ENCODE assay signal across 16 cellular contexts in the genomic region with DNA sequence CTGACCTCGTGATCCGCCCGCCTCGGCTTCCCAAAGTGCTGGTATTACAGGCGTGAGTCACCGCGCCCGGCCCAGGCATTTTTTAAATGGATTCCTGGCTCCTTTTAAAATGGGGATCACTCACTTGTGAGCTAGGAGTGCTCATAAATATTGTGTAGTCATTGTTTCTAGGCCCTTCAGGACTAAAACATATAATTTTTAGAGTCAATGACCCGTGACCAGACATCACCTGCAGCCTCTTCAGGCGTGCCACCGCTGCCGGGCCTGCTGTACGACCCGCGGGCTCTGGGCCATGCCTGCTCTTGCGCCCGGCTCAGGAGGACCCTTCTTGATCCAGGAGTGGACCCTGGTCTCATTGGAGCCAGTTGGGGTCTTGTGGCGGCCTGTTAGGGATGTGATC. TPM values are rescaled to one million over a fixed set of nuclear protein-coding genes. Genes with fewer than 3 reads are reported as not detected.
DNase-seq lines count a peak whose midpoint lies in the region; ATAC-seq lines count a peak whose summit lies in the region.
"Had no signal": no experiment of that assay in that cellular context is flagged by ENCODE, and none has a peak within 500 bp of the region (broad histone marks: within the 10 kb centered on the region; RNA-seq: fewer than 3 reads in every experiment).

No MANE protein-coding gene starts in this region.

- H3K27me3 ChIP-seq in SJCRH30, result no peaks in the 10 kb centered on the region
- H3K27me3 ChIP-seq: BE2C had no signal

- H3K9me3 ChIP-seq in SJCRH30 (replicated peaks), result no peaks in the 10 kb centered on the region
- H3K9me3 ChIP-seq: BE2C, MG63, SK-N-SH had no signal

- no peak overlapping the region for H3K4me3 ChIP-seq in SJCRH30
- H3K4me3 ChIP-seq: MG63 had no signal

- ATAC-seq in HG03108 (IDR thresholded peaks at IDR 0.05; ENCODE audit: unreplicated experiment), result no peak
- no peak for ATAC-seq in GM18907 (IDR thresholded peaks at IDR 0.05; ENCODE audit: unreplicated experiment)
- ATAC-seq: HepG2, PC-3 had no signal

- no peak overlapping the region for H3K27ac ChIP-seq in SJCRH30

- no peaks in the 10 kb centered on the region for H3K4me1 ChIP-seq in SJCRH30
- H3K4me1 ChIP-seq: BE2C had no signal

- DNase-seq in DMS153 (lab: John Stamatoyannopoulos, UW) (peak; percentile 79), DMS79 treated with DMSO at 0.1 percent for 48 hours (lab: John Stamatoyannopoulos, UW) (peak; percentile 66), NCI-H146 treated with DMSO at 0.1 percent for 48 hours (lab: John Stamatoyannopoulos, UW; ENCODE audit: unreplicated experiment) (peak; percentile 86), NCI-H774 (lab: John Stamatoyannopoulos, UW) (peak; percentile 90), SJCRH30 (no peak)
- DNase-seq: BE2C; CD4-positive, alpha-beta memory T cell; H9; MG63; NCI-H1694; NK-92 treated with Interleukin-12 subunit alpha and Interleukin-12 subunit beta, amount 100 ng/mL, for 24 hours; PC-3; SK-N-SH had no signal

- H3K36me3 ChIP-seq in SJCRH30, result no peaks in the 10 kb centered on the region
- H3K36me3 ChIP-seq: BE2C, MG63 had no signal

RNA-seq across cellular contexts. Expression of a gene that starts 30.8 kb away (rescaled TPM):
- total RNA-seq in SJCRH30 (2014; rRNA removed; shearing (Covaris generic)), result 0.15 TPM in 1 of 2 replicates, not detected in the other
- total RNA-seq: H9, HepG2 had no signal

RNA-seq across cellular contexts. Expression of a gene that starts 42.2 kb away (rescaled TPM):
- total RNA-seq in SJCRH30 (2014; rRNA removed; shearing (Covaris generic)), result 29.9 and 34.8 TPM in 2 replicates

Comparison
In these comparisons a context has a peak if more than half of its experiments do, and no peak if none do; other contexts are left out.
1. DNase-seq: peak in DMS153 (single experiment), DMS79 treated with DMSO at 0.1 percent for 48 hours (single experiment), NCI-H146 treated with DMSO at 0.1 percent for 48 hours (single experiment) and NCI-H774 (single experiment); none in SJCRH30 (0 of 2).